ENCODE assay signal across 24 cellular contexts in the genomic region with DNA sequence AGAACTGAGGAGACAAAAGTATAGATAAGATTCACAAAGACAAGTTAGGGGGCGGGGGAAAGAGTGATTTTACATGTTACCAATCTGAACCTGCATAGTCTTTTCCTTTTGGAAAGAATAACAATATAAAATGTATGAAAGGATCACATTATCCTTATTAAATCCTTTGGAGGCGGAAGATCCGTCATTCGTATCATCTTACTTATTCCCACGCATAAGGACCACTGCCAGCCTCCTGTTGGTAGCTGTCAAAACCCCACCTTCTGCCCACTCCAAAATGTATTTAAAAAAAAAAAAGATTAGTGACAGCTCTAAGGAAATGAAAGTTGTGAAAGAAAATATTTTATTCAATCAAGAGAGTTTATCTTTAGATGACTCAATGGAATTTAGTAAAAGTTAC.
"Had no signal": no experiment of that assay in that cellular context is flagged by ENCODE, and none has a peak within 500 bp of the region (broad histone marks: within the 10 kb centered on the region; RNA-seq: fewer than 3 reads in every experiment).

No MANE protein-coding gene starts in this region.

- H3K9me3 ChIP-seq: colonic mucosa, esophagus muscularis mucosa, esophagus squamous epithelium, gastrocnemius medialis, gastroesophageal sphincter, heart left ventricle, heart right ventricle had no signal

- H3K27ac ChIP-seq: colonic mucosa, coronary artery, dorsolateral prefrontal cortex, epithelial cell of prostate, esophagus muscularis mucosa, esophagus squamous epithelium, foreskin keratinocyte, gastrocnemius medialis, gastroesophageal sphincter, heart left ventricle, heart right ventricle had no signal

- H3K9me3 Mint-ChIP-seq: dendritic cell treated with granulocyte-macrophage colony-stimulating factor and Interleukin-4, amounts not matched to agents 40 ng/mL and 50 ng/mL, for 4 days; endodermal cell had no signal

- H3K27me3 ChIP-seq: colonic mucosa, dorsolateral prefrontal cortex, esophagus muscularis mucosa, esophagus squamous epithelium, foreskin keratinocyte, gastrocnemius medialis, gastroesophageal sphincter, heart left ventricle, heart right ventricle had no signal

- DNase-seq: colonic mucosa; cortex of kidney; dermis blood vessel endothelial cell; dorsolateral prefrontal cortex; effector CD4-positive, alpha-beta T cell; effector CD8-positive, alpha-beta T cell; effector memory CD4-positive, alpha-beta T cell; effector memory CD8-positive, alpha-beta T cell; endodermal cell; erythroblast; esophagus squamous epithelium; foreskin fibroblast; foreskin keratinocyte; foreskin melanocyte; gastrocnemius medialis; glutamatergic neuron; heart left ventricle; heart right ventricle had no signal

- H3K27ac Mint-ChIP-seq: dendritic cell treated with granulocyte-macrophage colony-stimulating factor and Interleukin-4, amounts not matched to agents 40 ng/mL and 50 ng/mL, for 4 days; effector memory CD8-positive, alpha-beta T cell; endodermal cell had no signal

- ATAC-seq: effector memory CD8-positive, alpha-beta T cell; esophagus mucosa; foreskin keratinocyte; gastrocnemius medialis; gastroesophageal sphincter; heart left ventricle; heart right ventricle had no signal

- H3K4me3 ChIP-seq: colonic mucosa, coronary artery, dorsolateral prefrontal cortex, esophagus muscularis mucosa, esophagus squamous epithelium, gastrocnemius medialis, gastroesophageal sphincter, heart left ventricle, heart right ventricle had no signal

- H3K4me3 Mint-ChIP-seq: dendritic cell treated with granulocyte-macrophage colony-stimulating factor and Interleukin-4, amounts not matched to agents 40 ng/mL and 50 ng/mL, for 4 days; effector memory CD8-positive, alpha-beta T cell; endodermal cell had no signal

- H3K36me3 ChIP-seq: colonic mucosa, esophagus muscularis mucosa, esophagus squamous epithelium, gastrocnemius medialis, gastroesophageal sphincter, heart left ventricle, heart right ventricle had no signal

- H3K4me1 ChIP-seq: colonic mucosa, esophagus muscularis mucosa, esophagus squamous epithelium, foreskin keratinocyte, gastrocnemius medialis, gastroesophageal sphincter, heart left ventricle, heart right ventricle had no signal

- H3K27me3 Mint-ChIP-seq: dendritic cell treated with granulocyte-macrophage colony-stimulating factor and Interleukin-4, amounts not matched to agents 40 ng/mL and 50 ng/mL, for 4 days; effector memory CD8-positive, alpha-beta T cell had no signal
